22 cellular contexts compared by ENCODE assay signal in the genomic region with DNA sequence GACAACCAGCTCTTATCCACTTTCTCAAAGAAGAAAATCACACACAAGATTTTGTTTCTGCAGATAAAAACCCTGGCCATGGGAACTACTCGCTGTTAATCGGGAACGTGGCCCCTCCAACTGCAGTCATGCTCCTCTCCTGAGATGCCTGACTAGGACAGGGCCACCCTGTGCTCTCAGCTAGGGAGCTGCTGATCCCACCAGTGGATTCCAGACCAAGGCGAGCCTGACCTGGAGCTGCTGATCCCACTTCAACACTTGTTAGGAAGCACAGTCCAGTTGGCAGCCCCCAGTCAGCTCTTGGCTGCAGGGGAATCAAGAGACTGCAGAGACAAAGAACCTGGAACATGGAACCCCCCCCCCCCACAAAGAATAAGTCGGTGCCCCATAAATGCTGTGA.
DNase-seq lines count a peak whose midpoint lies in the region; ATAC-seq and TF ChIP-seq lines count a peak whose summit lies in the region.
"Had no signal": no experiment of that assay in that cellular context is flagged by ENCODE, and none has a peak within 500 bp of the region (broad histone marks: within the 10 kb centered on the region; RNA-seq: fewer than 3 reads in every experiment).

No MANE protein-coding gene starts in this region.

- no peak for TF ChIP-seq POLR2A in heart left ventricle (IDR thresholded peaks at IDR 0.05)

- no peak overlapping the region for H2AK5ac ChIP-seq in neuronal stem cell (ENCODE audit: low read depth, low read length)

- H2BK15ac ChIP-seq in neuronal stem cell (ENCODE audit: low read length) = no peak overlapping the region

- peak; percentile 52 for DNase-seq in right atrium auricular region (ENCODE audit: low spot score)
- no peak for DNase-seq in heart left ventricle
- DNase-seq in neuronal stem cell (ENCODE audit: low spot score) = no peak
- DNase-seq in posterior vena cava (ENCODE audit: low spot score) = peak; percentile 53
- no peak for DNase-seq in activated gamma-delta T cell treated with Interleukin-2 at 50 U/mL for 16 hours
- DNase-seq in MV-4-11 (lab: John Stamatoyannopoulos, UW) = no peak
- DNase-seq: AML-193; C1 segment of cervical spinal cord; CD4-positive, alpha-beta memory T cell; CD4-positive, CD25-positive, alpha-beta regulatory T cell; CD8-positive, alpha-beta memory T cell; COR-L47; DMS 273 treated with DMSO at 0.1 percent for 48 hours; DMS153; DMS53; DMS79; DND-41; EL; GDM1 had no signal

- H3K4me2 ChIP-seq in neuronal stem cell (ENCODE audit: insufficient read depth, low read length, poor library complexity, severe bottlenecking) = no peak overlapping the region
- H3K4me2 ChIP-seq: A549 had no signal

- no peaks in the 10 kb centered on the region for H3K36me3 ChIP-seq in right atrium auricular region
- H3K36me3 ChIP-seq in heart left ventricle = no peaks in the 10 kb centered on the region
- H3K36me3 ChIP-seq in neuronal stem cell (replicated peaks in 1 of 2; ENCODE audit: control insufficient read depth in 2 of 2, insufficient read depth in 2 of 2, low read length in 2 of 2) = no peaks in the 10 kb centered on the region

- H3K9me3 ChIP-seq in right atrium auricular region (no peaks in the 10 kb centered on the region), heart left ventricle (no peaks in the 10 kb centered on the region), neuronal stem cell (replicated peaks in 1 of 2; ENCODE audit: control insufficient read depth in 2 of 2, insufficient read depth in 1 of 2, low read depth in 1 of 2, low read length in 2 of 2) (no peaks in the 10 kb centered on the region)
- H3K9me3 ChIP-seq: A549 had no signal

- H2BK12ac ChIP-seq in neuronal stem cell (ENCODE audit: low read length) = no peak overlapping the region

- WGBS in heart left ventricle, 4 donors = 76 to 86% (median 79%) methylated on average over 5 of the region's 5 CpGs
- WGBS in neuronal stem cell (ENCODE audit: extremely low coverage in 2 of 2, insufficient read length in 2 of 2, insufficient replicate concordance in 1 of 2), 2 donors = no CpG with 5 or more reads among the region's 5 CpGs

- no peak for TF ChIP-seq CTCF in right atrium auricular region (IDR thresholded peaks at IDR 0.05)
- TF ChIP-seq CTCF in heart left ventricle (IDR thresholded peaks at IDR 0.05) = no peak

- H3K4me1 ChIP-seq in right atrium auricular region (no peaks in the 10 kb centered on the region), heart left ventricle (no peaks in the 10 kb centered on the region), neuronal stem cell (ENCODE audit: control insufficient read depth in 2 of 2, insufficient read depth in 1 of 2, low read depth in 1 of 2, low read length in 2 of 2) (peaks cover 0 to 4% of the 10 kb centered on the region in 2 donors)
- H3K4me1 ChIP-seq: A549 had no signal

- ATAC-seq in heart left ventricle (no peak), HG02840 (IDR thresholded peaks at IDR 0.05; ENCODE audit: low FRiP score, unreplicated experiment) (no peak)
- ATAC-seq: A549 had no signal

- no peak overlapping the region for H3K23ac ChIP-seq in neuronal stem cell (ENCODE audit: low read depth, low read length, poor library complexity)

- H4K8ac ChIP-seq in neuronal stem cell (ENCODE audit: low read depth, low read length) = no peak overlapping the region

- H3K27me3 ChIP-seq in right atrium auricular region = no peaks in the 10 kb centered on the region
- peaks cover 0 to 12% (median 0%) of the 10 kb centered on the region in 9 donors for H3K27me3 ChIP-seq in heart left ventricle
- H3K27me3 ChIP-seq in neuronal stem cell (ENCODE audit: control insufficient read depth in 3 of 3, insufficient read depth in 3 of 3, low read depth in 1 of 3, low read length in 3 of 3) = no peaks in the 10 kb centered on the region

- H3K79me1 ChIP-seq in neuronal stem cell (ENCODE audit: low read depth, low read length) = no peaks in the 10 kb centered on the region

- H3K4ac ChIP-seq in neuronal stem cell (ENCODE audit: low read length) = no peak overlapping the region

- H3K18ac ChIP-seq in neuronal stem cell (ENCODE audit: low read length) = peak overlapping the region; percentile 1

- intact Hi-C loops in heart left ventricle (cut with DNase I) (no loop called here), posterior vena cava (cut with DNase I) (no loop called here)

- no peak overlapping the region for H2BK5ac ChIP-seq in neuronal stem cell (ENCODE audit: low read length)

- H2BK120ac ChIP-seq in neuronal stem cell (ENCODE audit: low read depth, low read length) = no peak overlapping the region

- H3K9ac ChIP-seq in neuronal stem cell (ENCODE audit: low read depth, low read length, poor library complexity) = no peak overlapping the region

- H3K4me3 ChIP-seq in right atrium auricular region (no peak overlapping the region), heart left ventricle (no peak overlapping the region), neuronal stem cell (ENCODE audit: low read length in 2 of 2) (no peak overlapping the region)
- H3K4me3 ChIP-seq: A549 had no signal

- H2AFZ ChIP-seq in neuronal stem cell (ENCODE audit: low read length) = no peak overlapping the region

- H3K14ac ChIP-seq in neuronal stem cell (ENCODE audit: low read length) = no peak overlapping the region

- H3K27ac ChIP-seq in right atrium auricular region (no peak overlapping the region), heart left ventricle (no peak overlapping the region), neuronal stem cell (replicated peaks; ENCODE audit: low read length) (no peak overlapping the region)
- H3K27ac ChIP-seq: 22Rv1, A549 had no signal

- no peak overlapping the region for H4K91ac ChIP-seq in neuronal stem cell (ENCODE audit: low read depth, low read length, poor library complexity)

Comparison
In these comparisons a context has a peak if more than half of its experiments do, and no peak if none do; other contexts are left out.
1. DNase-seq: peak in right atrium auricular region (single experiment) and posterior vena cava (single experiment); none in heart left ventricle (0 of 5), neuronal stem cell (single experiment), activated gamma-delta T cell treated with Interleukin-2 at 50 U/mL for 16 hours (single experiment) and MV-4-11 (single experiment).